ENCODE assay signal across 8 cellular contexts in genomic region chr19:10086032-10086903, GRCh38. TPM values are rescaled to one million over a fixed set of nuclear protein-coding genes. Genes with fewer than 3 reads are reported as not detected.
DNase-seq lines count a peak whose midpoint lies in the region; ATAC-seq, FAIRE-seq and TF ChIP-seq lines count a peak whose summit lies in the region.

Gene SHFL, plus strand, starts transcription at chr19:10086317. Its CDS starts 111 bp downstream, at chr19:10086428.

- H3K9me1 ChIP-seq in keratinocyte (ENCODE audit: control insufficient read depth, extremely low read depth, insufficient read depth, low read length): no peaks in the 10 kb centered on the region

- H3K9ac ChIP-seq in Karpas-422 (ENCODE audit: low read length) (peak within 1 kb of the TSS; percentile 97), keratinocyte (ENCODE audit: control insufficient read depth, extremely low read depth, insufficient read depth, low read length) (peak within 1 kb of the TSS; percentile 83)

- H3K9me3 ChIP-seq in Karpas-422 (ENCODE audit: low read length) (no peaks in the 10 kb centered on the region), keratinocyte (ENCODE audit: control insufficient read depth, low read depth, low read length) (no peaks in the 10 kb centered on the region)

- peak within 1 kb of the TSS; percentile 99 for H3K4me2 ChIP-seq in Karpas-422 (ENCODE audit: low read depth, low read length, poor library complexity, severe bottlenecking)
- H3K4me2 ChIP-seq in keratinocyte (ENCODE audit: control insufficient read depth, extremely low read depth, insufficient read depth, low read depth, low read length): peak within 1 kb of the TSS; percentile 87

- H3K36me3 Mint-ChIP-seq in activated B cell treated with CpG ODN at 0.5 μM for 24 hours (ENCODE audit: low read depth): peaks cover 16% of the 10 kb centered on the region

- 0 out of 2 replicates have a peak, but pooled peaks cover 2% of the 10 kb centered on the region for H4K20me1 ChIP-seq in Karpas-422 (ENCODE audit: insufficient read depth, low read depth, low read length)
- H4K20me1 ChIP-seq in keratinocyte (ENCODE audit: control insufficient read depth, extremely low read depth, insufficient read depth, low read length): no peaks in the 10 kb centered on the region

- intact Hi-C loops in activated B cell treated with CpG ODN at 0.5 μM for 24 hours (cut with micrococcal nuclease): loop anchor here (1.0 to 5.0 kb wide), 3 partner anchors 10 to 36 kb away; partner anchors contain the start of gene PPAN

- H3K4me3 ChIP-seq in Karpas-422 (ENCODE audit: low read length) (peak within 1 kb of the TSS; percentile 100), keratinocyte (ENCODE audit: control insufficient read depth in 2 of 3, extremely low read depth in 1 of 3, insufficient read depth in 2 of 3, low read depth in 1 of 3, low read length in 3 of 3) (peak within 1 kb of the TSS; percentile 77 to 96 (median 85))

- TF ChIP-seq CTCF in D721Med (IDR thresholded peaks at IDR 0.05; ENCODE audit: insufficient read depth, missing control alignments) (no peak), activated B cell treated with CpG ODN at 0.5 μM for 24 hours (IDR thresholded peaks at IDR 0.05) (no peak), keratinocyte (optimal IDR thresholded peaks at IDR 0.05 in 1 of 3, IDR thresholded peaks at IDR 0.05 in 1 of 3, conservative IDR thresholded peaks at IDR 0.05 in 1 of 3; ENCODE audit: extremely low read depth in 1 of 3, insufficient read depth in 2 of 3, low read length in 3 of 3) (no peak)

- H3K4me3 Mint-ChIP-seq in activated B cell treated with CpG ODN at 0.5 μM for 24 hours: peak within 1 kb of the TSS; percentile 90

- H3K27ac Mint-ChIP-seq in activated B cell treated with CpG ODN at 0.5 μM for 24 hours: peak within 1 kb of the TSS; percentile 85

- H3K27me3 Mint-ChIP-seq in activated B cell treated with CpG ODN at 0.5 μM for 24 hours: no peaks in the 10 kb centered on the region

- no peaks in the 10 kb centered on the region for H3K9me3 Mint-ChIP-seq in activated B cell treated with CpG ODN at 0.5 μM for 24 hours

- H3K4me1 ChIP-seq in Karpas-422 (ENCODE audit: low read length) (peaks cover 12% of the 10 kb centered on the region), keratinocyte (ENCODE audit: control insufficient read depth, extremely low read depth, insufficient read depth, low read length) (no peaks in the 10 kb centered on the region)

- H3K36me3 ChIP-seq in Karpas-422 (ENCODE audit: insufficient read depth, low read length) (no peaks in the 10 kb centered on the region), keratinocyte (ENCODE audit: control insufficient read depth in 2 of 2, extremely low read depth in 1 of 2, insufficient read depth in 2 of 2, low read length in 2 of 2) (peaks cover 0 to 8% of the 10 kb centered on the region in 2 experiments)

- peak; percentile 46 for DNase-seq in D721Med (ENCODE audit: insufficient read length, low spot score)
- DNase-seq in Karpas-422: peak; percentile 94
- DNase-seq in activated B cell treated with CpG ODN at 0.5 μM for 24 hours: peak; percentile 82
- peak in 49 of 61 donors; percentile 2 to 64 (median 41) for DNase-seq in caudate nucleus (lab: John Stamatoyannopoulos, UW)
- DNase-seq in keratinocyte (ENCODE audit: low read depth, low spot score): no peak
- peak; percentile 54 to 68 for DNase-seq in stimulated activated CD4-positive, alpha-beta T cell treated with anti-CD3 and anti-CD28 coated beads, Interleukin-12 subunit alpha, Interleukin-12 subunit beta, amount 100 ng/mL, for 24 hours (ENCODE audit: low read depth in 2 of 2)
- DNase-seq in NCI-H2171 treated with DMSO at 0.1 percent for 48 hours (lab: John Stamatoyannopoulos, UW): no peak

- H3K27ac ChIP-seq in Karpas-422 (ENCODE audit: low read length) (0 out of 2 replicates have a peak within 1 kb of the TSS, but pooled peaks have one; percentile 18), caudate nucleus (ENCODE audit: low read depth, low read length) (peak within 1 kb of the TSS; percentile 76), keratinocyte (ENCODE audit: control insufficient read depth, insufficient read depth, low read length) (peak within 1 kb of the TSS; percentile 56)

- FAIRE-seq in D721Med (lab: Jason Lieb, UNC) (no peak), keratinocyte (lab: Jason Lieb, UNC) (no peak)

- CTCF ChIA-PET in activated B cell treated with CpG ODN at 0.5 μM for 24 hours (lab: Charles Lee): no interaction called here

- H3K9me2 ChIP-seq in Karpas-422 (replicated peaks; ENCODE audit: insufficient read depth, low read length): no peaks in the 10 kb centered on the region

- H3K4me1 Mint-ChIP-seq in activated B cell treated with CpG ODN at 0.5 μM for 24 hours: peaks cover 16% of the 10 kb centered on the region

- H3K27me3 ChIP-seq in Karpas-422 (ENCODE audit: low read length) (no peaks in the 10 kb centered on the region), keratinocyte (ENCODE audit: control insufficient read depth, extremely low read depth, insufficient read depth, low read length) (no peaks in the 10 kb centered on the region)

- peak within 1 kb of the TSS; percentile 96 for H2AFZ ChIP-seq in Karpas-422 (ENCODE audit: low read length)
- H2AFZ ChIP-seq in keratinocyte (ENCODE audit: control insufficient read depth, low read length): peak within 1 kb of the TSS; percentile 86

- peak; percentile 76 for ATAC-seq in GM21529 (IDR thresholded peaks at IDR 0.05; ENCODE audit: unreplicated experiment)
- ATAC-seq in activated B cell treated with CpG ODN at 0.5 μM for 24 hours (ENCODE audit: low read depth): peak; percentile 92

- POLR2A ChIA-PET in activated B cell treated with CpG ODN at 0.5 μM for 24 hours (lab: Charles Lee): interaction anchor here (0.6 to 1.2 kb wide), 4 partner anchors 20 to 960 kb away, joined by 3 to 4 read pairs (median 4); partner anchors contain the start of gene PPAN

- H3K79me2 ChIP-seq in Karpas-422 (ENCODE audit: low read length) (peaks cover 13% of the 10 kb centered on the region; the same call in 1 of the 2 replicates), keratinocyte (ENCODE audit: control insufficient read depth, insufficient read depth, low read length) (no peaks in the 10 kb centered on the region)

- dilution Hi-C loops in keratinocyte (cut with MboI; ENCODE audit: extremely low pct_ligation_motif_present, low sequenced_read_pairs): loop anchor here (25.0 kb wide), 1 partner anchor 149 kb away; the partner anchor contains the start of gene OLFM2

RNA-seq across cellular contexts. Expression of gene SHFL, which starts in this region (rescaled TPM):
- 29.0 and 55.3 TPM in 2 replicates for total RNA-seq in Karpas-422 (2014; rRNA removed; shearing (Covaris generic); ENCODE audit: low replicate concordance)
- total RNA-seq in activated B cell treated with CpG ODN at 0.5 μM for 24 hours: 61.3 and 61.4 TPM in 2 replicates
- polyA plus RNA-seq in keratinocyte: 33.6 to 48.4 TPM (median 36.4 TPM) in 3 replicates
- 3.8 TPM for polyA plus RNA-seq in keratinocyte (2011; ENCODE audit: low read depth)
- polyA plus RNA-seq in keratinocyte (2011; cell fraction: cytosol; rRNA removed): 22.5 and 33.5 TPM in 2 replicates
- polyA plus RNA-seq in keratinocyte (2011; cell fraction: nucleus; rRNA removed): 79.6 and 89.4 TPM in 2 replicates
- polyA plus RNA-seq in keratinocyte (2012; ENCODE audit: low replicate concordance): 4.5 and 30.0 TPM in 2 replicates
- polyA minus RNA-seq in keratinocyte: 17.1 to 22.3 TPM (median 18.2 TPM) in 3 replicates
- polyA minus RNA-seq in keratinocyte (2011; cell fraction: cytosol; rRNA and poly(A)+ RNA removed): 34.5 TPM
- 13.7 and 15.5 TPM in 2 replicates for polyA minus RNA-seq in keratinocyte (2011; cell fraction: nucleus; rRNA and poly(A)+ RNA removed)

Comparison
In these comparisons a context has a peak if more than half of its experiments do, and no peak if none do; other contexts are left out.
1. DNase-seq: peak in D721Med (single experiment), Karpas-422 (single experiment), activated B cell treated with CpG ODN at 0.5 μM for 24 hours (single experiment), caudate nucleus (49 of 61) and stimulated activated CD4-positive, alpha-beta T cell treated with anti-CD3 and anti-CD28 coated beads, Interleukin-12 subunit alpha, Interleukin-12 subunit beta, amount 100 ng/mL, for 24 hours (2 of 2); none in keratinocyte (single experiment) and NCI-H2171 treated with DMSO at 0.1 percent for 48 hours (single experiment).
2. H3K27ac ChIP-seq: peak in every context shown above with its lines; median percentile 76 in caudate nucleus; 56 in keratinocyte; 18 in Karpas-422.